ENCODE assay signal across 8 cellular contexts in the genomic region with DNA sequence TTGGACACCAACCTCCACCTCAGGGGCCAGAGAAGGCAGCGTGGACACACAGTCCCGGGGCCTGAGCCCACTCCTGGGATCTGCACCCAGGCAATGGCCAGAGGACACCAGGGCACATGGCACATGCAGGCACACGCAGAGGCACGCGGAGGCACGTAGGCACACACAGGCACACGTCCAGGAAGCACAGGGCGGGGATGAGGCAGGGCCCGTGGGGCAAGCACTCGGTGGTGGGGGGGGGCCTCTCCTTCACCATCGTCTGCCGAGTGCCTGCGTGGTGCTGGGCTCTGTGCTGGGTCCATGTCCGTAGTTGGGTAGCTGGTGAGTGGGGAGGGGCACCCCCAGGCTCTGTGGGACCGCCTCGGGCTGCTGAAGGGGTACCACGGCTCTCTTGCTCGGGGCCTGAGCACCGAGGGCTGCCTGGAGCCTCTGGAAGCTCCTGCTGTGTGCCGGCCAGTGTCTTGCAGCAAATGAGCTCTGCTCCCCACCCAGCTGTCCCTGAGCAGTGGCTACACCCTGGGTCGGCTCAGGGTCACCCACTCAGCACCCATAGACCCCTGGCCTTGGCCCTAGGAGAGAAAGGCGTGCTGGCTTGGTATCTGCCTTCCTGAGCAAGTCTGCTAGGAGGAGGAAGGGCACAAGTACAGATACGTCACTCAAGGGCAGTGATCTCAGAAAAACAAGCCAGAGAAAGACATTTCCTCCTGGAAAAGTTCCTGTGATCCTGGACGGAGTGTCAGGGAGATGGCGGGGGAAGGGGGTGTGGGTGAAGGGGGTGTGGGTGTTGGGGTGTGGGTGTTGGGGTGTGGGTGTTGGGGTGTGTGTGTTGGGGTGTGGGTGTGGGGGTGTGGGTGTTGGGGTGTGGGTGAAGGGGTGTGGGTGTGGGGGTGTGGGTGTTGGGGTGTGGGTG. TPM values are rescaled to one million over a fixed set of nuclear protein-coding genes. Genes with fewer than 3 reads are reported as not detected.
DNase-seq lines count a peak whose midpoint lies in the region; ATAC-seq and TF ChIP-seq lines count a peak whose summit lies in the region.

No MANE protein-coding gene starts in this region.

- no peaks in the 10 kb centered on the region for H3K9me3 ChIP-seq in WERI-Rb-1 (ENCODE audit: severe bottlenecking)
- no peaks in the 10 kb centered on the region for H3K9me3 ChIP-seq in esophagus squamous epithelium

- no peak for TF ChIP-seq POLR2A in esophagus squamous epithelium (IDR thresholded peaks at IDR 0.05)

- intact Hi-C loops in esophagus squamous epithelium (cut with DNase I) (no loop called here), posterior cingulate gyrus (cut with DNase I) (no loop called here)

- no peak for TF ChIP-seq CTCF in WERI-Rb-1 (IDR thresholded peaks at IDR 0.05; ENCODE audit: low read depth, low read length)
- TF ChIP-seq CTCF in esophagus squamous epithelium (IDR thresholded peaks at IDR 0.05): no peak

- H3K36me3 ChIP-seq in H7 (replicated peaks; ENCODE audit: control insufficient read depth, insufficient read depth, low read length) (no peaks in the 10 kb centered on the region), WERI-Rb-1 (no peaks in the 10 kb centered on the region; the same call in 1 of the 2 replicates), esophagus squamous epithelium (no peaks in the 10 kb centered on the region)

- WGBS in esophagus squamous epithelium, 2 donors: no CpG with 5 or more reads among the region's 25 CpGs

- ATAC-seq in GM18517 (IDR thresholded peaks at IDR 0.05; ENCODE audit: unreplicated experiment): no peak

- H3K27me3 ChIP-seq in H7 (ENCODE audit: control insufficient read depth, insufficient read depth, low read length): no peaks in the 10 kb centered on the region
- H3K27me3 ChIP-seq in WERI-Rb-1 (ENCODE audit: insufficient read depth, low read depth, severe bottlenecking): no peaks in the 10 kb centered on the region
- no peaks in the 10 kb centered on the region for H3K27me3 ChIP-seq in esophagus squamous epithelium

- H3K4me1 ChIP-seq in esophagus squamous epithelium: peaks cover 41 to 80% (median 45%) of the 10 kb centered on the region in 3 donors

- H3K27ac ChIP-seq in WERI-Rb-1 (peak overlapping the region; percentile 53), esophagus squamous epithelium (peak overlapping the region; percentile 47 to 82 (median 66))

- DNase-seq in H7 (peak; percentile 74), WERI-Rb-1 (peak; percentile 62), esophagus squamous epithelium (lab: John Stamatoyannopoulos, UW) (peak; percentile 39), posterior cingulate gyrus (peak in 7 of 10 donors; percentile 3 to 66 (median 6)), superior temporal gyrus (ENCODE audit: extremely low spot score) (no peak), NCI-H524 treated with DMSO at 0.1 percent for 48 hours (lab: John Stamatoyannopoulos, UW) (no peak), NCI-H2171 (lab: John Stamatoyannopoulos, UW) (no peak)

- H3K4me3 ChIP-seq in H7 (ENCODE audit: insufficient read depth, low read depth, low read length) (no peak overlapping the region), WERI-Rb-1 (ENCODE audit: low read depth, low read length) (no peak overlapping the region), esophagus squamous epithelium (peak overlapping the region in 2 of 4 donors; percentile 10 to 12)

RNA-seq across cellular contexts. Expression of gene RTP5, which starts 26.5 kb away (rescaled TPM):
- not detected in 2 replicates for total RNA-seq in H7 (2014; rRNA removed; shearing (Covaris generic))
- total RNA-seq in esophagus squamous epithelium: under 1 TPM in 2 of 4 donors, not detected in 2; 0.12 to 0.19 TPM

RNA-seq across cellular contexts. Expression of gene PDCD1, which starts 37.3 kb away (rescaled TPM):
- 1.0 and 2.8 TPM in 2 replicates for total RNA-seq in H7 (2014; rRNA removed; shearing (Covaris generic))
- total RNA-seq in esophagus squamous epithelium: 1 to 10 TPM; 1.2 to 2.5 (median 1.5) TPM

Comparison
In these comparisons a context has a peak if more than half of its experiments do, and no peak if none do; other contexts are left out.
1. DNase-seq: peak in H7 (single experiment), WERI-Rb-1 (single experiment), esophagus squamous epithelium (single experiment) and posterior cingulate gyrus (7 of 10); none in superior temporal gyrus (single experiment), NCI-H524 treated with DMSO at 0.1 percent for 48 hours (single experiment) and NCI-H2171 (single experiment).